ENCODE assay signal across 8 cellular contexts in genomic region chr11:62806611-62807121, GRCh38. TPM values are rescaled to one million over a fixed set of nuclear protein-coding genes. Genes with fewer than 3 reads are reported as not detected.
DNase-seq lines count a peak whose midpoint lies in the region; ATAC-seq and TF ChIP-seq lines count a peak whose summit lies in the region.

No MANE protein-coding gene starts in this region.

- ATAC-seq in RWPE2 (ENCODE audit: low read depth) = peak; percentile 23; the same call in 1 of the 3 replicates
- peak; percentile 76 to 83 (median 78) for ATAC-seq in psoas muscle
- no peak for ATAC-seq in HG03342 (IDR thresholded peaks at IDR 0.05; ENCODE audit: unreplicated experiment)
- no peak for ATAC-seq in HG02798 (IDR thresholded peaks at IDR 0.05; ENCODE audit: poor library complexity, unreplicated experiment)

- intact Hi-C loops in esophagus squamous epithelium (cut with DNase I) = no loop called here
- intact Hi-C loops in psoas muscle (cut with DNase I) = no loop called here

- H3K36me3 ChIP-seq in RWPE2 (ENCODE audit: low read depth) = peaks cover 24% of the 10 kb centered on the region
- H3K36me3 ChIP-seq in esophagus squamous epithelium = peaks cover 9 to 31% (median 15%) of the 10 kb centered on the region in 3 donors
- H3K36me3 ChIP-seq in psoas muscle (ENCODE audit: insufficient read depth in 1 of 2, low read depth in 1 of 2) = peaks cover 4 to 26% of the 10 kb centered on the region in 2 donors

- H3K27me3 ChIP-seq in RWPE2 (ENCODE audit: insufficient read depth, poor library complexity, severe bottlenecking) (no peaks in the 10 kb centered on the region), esophagus squamous epithelium (no peaks in the 10 kb centered on the region), psoas muscle (ENCODE audit: insufficient read depth in 3 of 3, low read length in 2 of 3) (no peaks in the 10 kb centered on the region)

- H3K4me1 ChIP-seq in RWPE2 (ENCODE audit: insufficient read depth, poor library complexity, severe bottlenecking) = peaks cover 4% of the 10 kb centered on the region
- H3K4me1 ChIP-seq in esophagus squamous epithelium = peaks cover 12 to 38% (median 26%) of the 10 kb centered on the region in 3 donors
- peaks cover 22% of the 10 kb centered on the region for H3K4me1 ChIP-seq in psoas muscle

- WGBS in esophagus squamous epithelium, 2 donors = 76% methylated on average over 3 of the region's 5 CpGs; no CpG with 5 or more reads in 1 of the 2 donors
- 39 to 43% (median 40%) methylated on average over 5 of the region's 5 CpGs for WGBS in psoas muscle, 3 donors

- H3K4me3 ChIP-seq in RWPE2 (ENCODE audit: severe bottlenecking) = no peak overlapping the region
- peak overlapping the region in 1 of 4 donors; percentile 89 for H3K4me3 ChIP-seq in esophagus squamous epithelium
- H3K4me3 ChIP-seq in psoas muscle = peak overlapping the region; percentile 95

- TF ChIP-seq CTCF in RWPE2 (IDR thresholded peaks at IDR 0.05; ENCODE audit: poor library complexity, severe bottlenecking) (no peak), esophagus squamous epithelium (IDR thresholded peaks at IDR 0.05) (no peak), psoas muscle (IDR thresholded peaks at IDR 0.05) (no peak)

- peak in 1 of 4 donors; percentile 23 for TF ChIP-seq POLR2A in esophagus squamous epithelium (IDR thresholded peaks at IDR 0.05)

- DNase-seq in GOT3 (lab: John Stamatoyannopoulos, UW) (peak; percentile 25), RWPE2 (ENCODE audit: low spot score) (no peak), esophagus squamous epithelium (lab: John Stamatoyannopoulos, UW) (no peak), psoas muscle (peak; percentile 43 to 71)
- no peak for DNase-seq in activated CD4-positive, CD25-positive, alpha-beta regulatory T cell treated with anti-CD3 and anti-CD28 coated beads, Interleukin-2, amount 50 U/mL, for 72 hours
- DNase-seq in stimulated activated CD4-positive, alpha-beta T cell treated with anti-CD3 and anti-CD28 coated beads, Interleukin-2, amount 100 ng/mL, for 48 hours = no peak

- H3K9me3 ChIP-seq in RWPE2 (ENCODE audit: severe bottlenecking) (no peaks in the 10 kb centered on the region), esophagus squamous epithelium (no peaks in the 10 kb centered on the region), psoas muscle (no peaks in the 10 kb centered on the region)

- H3K27ac ChIP-seq in RWPE2 (ENCODE audit: poor library complexity, severe bottlenecking) (peak overlapping the region; percentile 46), esophagus squamous epithelium (peak overlapping the region; percentile 89 to 96 (median 96)), psoas muscle (peak overlapping the region; percentile 96)

RNA-seq across cellular contexts. Expression of gene NXF1, which starts 1.4 kb away (rescaled TPM):
- total RNA-seq in esophagus squamous epithelium (10 to 100 TPM; 38.1 to 62.4 (median 44.4) TPM), psoas muscle (10 to 100 TPM; 38.3 to 45.4 (median 41.9) TPM)
- 10 to 100 TPM; 36.3 to 67.0 (median 49.7) TPM for polyA plus RNA-seq in psoas muscle

RNA-seq across cellular contexts. Expression of gene TMEM223, which starts 14.9 kb away (rescaled TPM):
- 10 to 100 TPM; 13.2 to 28.4 (median 22.0) TPM for total RNA-seq in esophagus squamous epithelium
- total RNA-seq in psoas muscle = 10 to 100 TPM in 1 of 4 donors, 1 to 10 TPM in 3; 6.2 to 11.5 (median 8.4) TPM
- polyA plus RNA-seq in psoas muscle = 10 to 100 TPM; 16.6 to 37.7 (median 21.7) TPM

RNA-seq across cellular contexts. Expression of gene TMEM179B, which starts 19.5 kb away (rescaled TPM):
- total RNA-seq in esophagus squamous epithelium (10 to 100 TPM; 35.6 to 60.1 (median 43.3) TPM), psoas muscle (10 to 100 TPM; 12.2 to 18.5 (median 16.0) TPM)
- polyA plus RNA-seq in psoas muscle = 10 to 100 TPM; 31.5 to 42.0 (median 34.4) TPM

RNA-seq across cellular contexts. Expression of gene STX5, which starts 25.2 kb away (rescaled TPM):
- total RNA-seq in esophagus squamous epithelium = 10 to 100 TPM; 23.0 to 34.7 (median 24.2) TPM
- total RNA-seq in psoas muscle = 10 to 100 TPM; 16.0 to 24.6 (median 20.7) TPM
- 10 to 100 TPM; 18.2 to 21.1 (median 21.1) TPM for polyA plus RNA-seq in psoas muscle

RNA-seq across cellular contexts. Expression of gene TEX54, which starts 26.0 kb away (rescaled TPM):
- total RNA-seq in esophagus squamous epithelium (not detected), psoas muscle (not detected)
- not detected for polyA plus RNA-seq in psoas muscle

Comparison
In these comparisons a context has a peak if more than half of its experiments do, and no peak if none do; other contexts are left out.
1. DNase-seq: peak in GOT3 (single experiment) and psoas muscle (2 of 2); none in RWPE2 (single experiment), esophagus squamous epithelium (single experiment), activated CD4-positive, CD25-positive, alpha-beta regulatory T cell treated with anti-CD3 and anti-CD28 coated beads, Interleukin-2, amount 50 U/mL, for 72 hours (single experiment) and stimulated activated CD4-positive, alpha-beta T cell treated with anti-CD3 and anti-CD28 coated beads, Interleukin-2, amount 100 ng/mL, for 48 hours (0 of 2).
2. ATAC-seq: peak in RWPE2 (single experiment) and psoas muscle (4 of 4); none in HG03342 (single experiment) and HG02798 (single experiment).
3. H3K27ac ChIP-seq: peak in every context shown above with its lines; median percentile 96 in psoas muscle; 96 in esophagus squamous epithelium; 46 in RWPE2.